17 cellular contexts compared by ENCODE assay signal in genomic region chr4:142473960-142474338, GRCh38.
DNase-seq lines count a peak whose midpoint lies in the region; ATAC-seq and TF ChIP-seq lines count a peak whose summit lies in the region.
"Had no signal": no experiment of that assay in that cellular context is flagged by ENCODE, and none has a peak within 500 bp of the region (broad histone marks: within the 10 kb centered on the region; RNA-seq: fewer than 3 reads in every experiment).

No MANE protein-coding gene starts in this region.

- H3K4me1 Mint-ChIP-seq in GM23338 (no peaks in the 10 kb centered on the region), endothelial cell (ENCODE audit: unreplicated experiment) (peaks cover 7% of the 10 kb centered on the region)
- H3K4me1 Mint-ChIP-seq in activated T-helper 17 cell treated with anti-CD3 and anti-CD28 coated beads, Interleukin-2, amount 50 U/mL, for 72 hours = peaks cover 31% of the 10 kb centered on the region
- H3K4me1 Mint-ChIP-seq: stimulated activated memory B cell treated with anti-CD40 and anti-IgM and Interleukin-4, amounts not matched to agents 10 μg/mL and 1 μg/mL and 100 μg/mL, for 72 hours had no signal

- H3K79me2 ChIP-seq in GM23338 (replicated peaks; ENCODE audit: insufficient read depth) = no peaks in the 10 kb centered on the region

- H3K27ac Mint-ChIP-seq in GM23338 (no peak overlapping the region), endothelial cell (ENCODE audit: unreplicated experiment) (no peak overlapping the region)
- peak overlapping the region; percentile 80 for H3K27ac Mint-ChIP-seq in activated T-helper 17 cell treated with anti-CD3 and anti-CD28 coated beads, Interleukin-2, amount 50 U/mL, for 72 hours
- H3K27ac Mint-ChIP-seq: mesothelial cell of epicardium; stimulated activated memory B cell treated with anti-CD40 and anti-IgM and Interleukin-4, amounts not matched to agents 10 μg/mL and 1 μg/mL and 100 μg/mL, for 72 hours had no signal

- intact Hi-C loops in sigmoid colon (cut with DNase I) = no loop called here

- H3K9me3 ChIP-seq in BLaER1 treated with 17β-estradiol and CSF1 and Interleukin-3, amounts not matched to agents 10 nM and 100 nM (replicated peaks in 1 of 11) = no peaks in the 10 kb centered on the region
- H3K9me3 ChIP-seq in sigmoid colon = no peaks in the 10 kb centered on the region
- H3K9me3 ChIP-seq: tibial nerve had no signal

- TF ChIP-seq EP300 in sigmoid colon (IDR thresholded peaks at IDR 0.05) = no peak

- H3K9me2 ChIP-seq in GM23338 (ENCODE audit: insufficient read depth) = no peaks in the 10 kb centered on the region

- H3K4me1 ChIP-seq in BLaER1 treated with 17β-estradiol and CSF1 and Interleukin-3, amounts not matched to agents 10 nM and 100 nM = peaks cover 0 to 11% (median 8%) of the 10 kb centered on the region in 10 experiments; a peak in 14 of 20 replicates
- H3K4me1 ChIP-seq in GM23338 (ENCODE audit: insufficient read depth) (no peaks in the 10 kb centered on the region), sigmoid colon (no peaks in the 10 kb centered on the region)
- H3K4me1 ChIP-seq: tibial nerve had no signal

- TF ChIP-seq POLR2A in sigmoid colon (IDR thresholded peaks at IDR 0.05) = no peak

- H2AFZ ChIP-seq in GM23338 = 0 out of 2 replicates have a peak overlapping the region, but pooled peaks have one; percentile 8

- H3K27ac ChIP-seq in BLaER1 treated with 17β-estradiol and CSF1 and Interleukin-3, amounts not matched to agents 10 nM and 100 nM = no peak overlapping the region
- H3K27ac ChIP-seq in GM23338 (ENCODE audit: low read depth) (no peak overlapping the region), sigmoid colon (no peak overlapping the region)
- H3K27ac ChIP-seq: RWPE1, tibial nerve had no signal

- WGBS in sigmoid colon, 2 donors = 79 to 92% methylated on average over 4 of the region's 4 CpGs

- no peaks in the 10 kb centered on the region for H3K36me3 ChIP-seq in BLaER1 treated with 17β-estradiol and CSF1 and Interleukin-3, amounts not matched to agents 10 nM and 100 nM
- H3K36me3 ChIP-seq in GM23338 (ENCODE audit: insufficient read depth) = no peaks in the 10 kb centered on the region
- no peaks in the 10 kb centered on the region for H3K36me3 ChIP-seq in sigmoid colon
- H3K36me3 ChIP-seq: tibial nerve had no signal

- H3K27me3 ChIP-seq in BLaER1 treated with 17β-estradiol and CSF1 and Interleukin-3, amounts not matched to agents 10 nM and 100 nM = no peaks in the 10 kb centered on the region
- H3K27me3 ChIP-seq in GM23338 (ENCODE audit: insufficient read depth) (no peaks in the 10 kb centered on the region), sigmoid colon (no peaks in the 10 kb centered on the region)
- H3K27me3 ChIP-seq: tibial nerve had no signal

- H3K4me3 Mint-ChIP-seq in GM23338 = no peak overlapping the region
- H3K4me3 Mint-ChIP-seq in activated T-helper 17 cell treated with anti-CD3 and anti-CD28 coated beads, Interleukin-2, amount 50 U/mL, for 72 hours = peak overlapping the region; percentile 44
- no peak overlapping the region for H3K4me3 Mint-ChIP-seq in endothelial cell (ENCODE audit: unreplicated experiment)
- H3K4me3 Mint-ChIP-seq: mesothelial cell of epicardium; stimulated activated memory B cell treated with anti-CD40 and anti-IgM and Interleukin-4, amounts not matched to agents 10 μg/mL and 1 μg/mL and 100 μg/mL, for 72 hours had no signal

- H3K4me3 ChIP-seq in BLaER1 treated with 17β-estradiol and CSF1 and Interleukin-3, amounts not matched to agents 10 nM and 100 nM = no peak overlapping the region
- H3K4me3 ChIP-seq in GM23338 (no peak overlapping the region), sigmoid colon (no peak overlapping the region)
- H3K4me3 ChIP-seq: tibial nerve had no signal

- no peak overlapping the region for H3K9ac ChIP-seq in BLaER1 treated with 17β-estradiol and CSF1 and Interleukin-3, amounts not matched to agents 10 nM and 100 nM

- H4K20me1 ChIP-seq in BLaER1 treated with 17β-estradiol and CSF1 and Interleukin-3, amounts not matched to agents 10 nM and 100 nM = no peaks in the 10 kb centered on the region
- no peaks in the 10 kb centered on the region for H4K20me1 ChIP-seq in GM23338 (replicated peaks; ENCODE audit: insufficient read depth)

- H3K9me3 Mint-ChIP-seq in GM23338 (no peaks in the 10 kb centered on the region; the same call in 2 of the 3 replicates), endothelial cell (ENCODE audit: unreplicated experiment) (no peaks in the 10 kb centered on the region)
- H3K9me3 Mint-ChIP-seq in activated T-helper 17 cell treated with anti-CD3 and anti-CD28 coated beads, Interleukin-2, amount 50 U/mL, for 72 hours = no peaks in the 10 kb centered on the region
- H3K9me3 Mint-ChIP-seq: stimulated activated memory B cell treated with anti-CD40 and anti-IgM and Interleukin-4, amounts not matched to agents 10 μg/mL and 1 μg/mL and 100 μg/mL, for 72 hours had no signal

- no peak for ATAC-seq in GM23338
- no peak for ATAC-seq in activated T-helper 17 cell treated with anti-CD3 and anti-CD28 coated beads, Interleukin-2, amount 50 U/mL, for 72 hours (replicated peaks)
- no peak for ATAC-seq in HG03432 (IDR thresholded peaks at IDR 0.05; ENCODE audit: unreplicated experiment)
- ATAC-seq in HG03139 (IDR thresholded peaks at IDR 0.05; ENCODE audit: unreplicated experiment) = no peak

- H3K4me2 ChIP-seq in BLaER1 treated with 17β-estradiol and CSF1 and Interleukin-3, amounts not matched to agents 10 nM and 100 nM = peak overlapping the region in 7 of 11 experiments; percentile 23 to 47 (median 33); a peak in 13 of 22 replicates
- no peak overlapping the region for H3K4me2 ChIP-seq in GM23338

- TF ChIP-seq CTCF in GM23338 (conservative IDR thresholded peaks at IDR 0.05; ENCODE audit: low read depth in 2 of 2) (no peak), sigmoid colon (IDR thresholded peaks at IDR 0.05) (no peak), endothelial cell (IDR thresholded peaks at IDR 0.05; ENCODE audit: unreplicated experiment) (no peak)

- H3K36me3 Mint-ChIP-seq in GM23338 (ENCODE audit: low read depth) = no peaks in the 10 kb centered on the region
- no peaks in the 10 kb centered on the region for H3K36me3 Mint-ChIP-seq in activated T-helper 17 cell treated with anti-CD3 and anti-CD28 coated beads, Interleukin-2, amount 50 U/mL, for 72 hours (ENCODE audit: low read depth)
- H3K36me3 Mint-ChIP-seq in endothelial cell (ENCODE audit: low read depth, unreplicated experiment) = no peaks in the 10 kb centered on the region
- H3K36me3 Mint-ChIP-seq: stimulated activated memory B cell treated with anti-CD40 and anti-IgM and Interleukin-4, amounts not matched to agents 10 μg/mL and 1 μg/mL and 100 μg/mL, for 72 hours had no signal

- DNase-seq in GM23338 (ENCODE audit: low spot score) = no peak
- peak; percentile 65 for DNase-seq in sigmoid colon
- no peak for DNase-seq in endothelial cell (ENCODE audit: low spot score)
- DNase-seq in activated effector memory CD4-positive, alpha-beta T cell treated with Interleukin-2 at 50 U/mL for 16 hours = no peak
- DNase-seq: activated CD4-positive, alpha-beta T cell treated with anti-CD3 and anti-CD28 coated beads, Interleukin-2, amount 50 U/mL, for 4 hours; activated naive CD4-positive, alpha-beta T cell treated with anti-CD3 and anti-CD28 coated beads, Interleukin-2, amount 50 U/mL, for 16 hours; hypothalamus; KG1; stimulated activated CD4-positive, alpha-beta T cell treated with anti-CD3 and anti-CD28 coated beads, Interleukin-15, amount 100 ng/mL, for 24 hours had no signal

- H3K27me3 Mint-ChIP-seq in GM23338 (ENCODE audit: insufficient read depth, low read depth, poor library complexity) (no peaks in the 10 kb centered on the region), endothelial cell (ENCODE audit: unreplicated experiment) (peaks cover 6% of the 10 kb centered on the region)
- H3K27me3 Mint-ChIP-seq in activated T-helper 17 cell treated with anti-CD3 and anti-CD28 coated beads, Interleukin-2, amount 50 U/mL, for 72 hours = no peaks in the 10 kb centered on the region
- H3K27me3 Mint-ChIP-seq: stimulated activated memory B cell treated with anti-CD40 and anti-IgM and Interleukin-4, amounts not matched to agents 10 μg/mL and 1 μg/mL and 100 μg/mL, for 72 hours had no signal

- no peaks in the 10 kb centered on the region for H3F3A ChIP-seq in GM23338 (replicated peaks; ENCODE audit: low read depth)

TF ChIP-seq in GM23338, 12 proteins besides CTCF, POLR2A, EP300 and RAD21 (continues in another document):
- TF ChIP-seq CREB1 (CRISPR knock-in tag; IDR thresholded peaks at IDR 0.05; ENCODE audit: low read depth) = no peak
